9 cellular contexts compared by ENCODE assay signal in the genomic region with DNA sequence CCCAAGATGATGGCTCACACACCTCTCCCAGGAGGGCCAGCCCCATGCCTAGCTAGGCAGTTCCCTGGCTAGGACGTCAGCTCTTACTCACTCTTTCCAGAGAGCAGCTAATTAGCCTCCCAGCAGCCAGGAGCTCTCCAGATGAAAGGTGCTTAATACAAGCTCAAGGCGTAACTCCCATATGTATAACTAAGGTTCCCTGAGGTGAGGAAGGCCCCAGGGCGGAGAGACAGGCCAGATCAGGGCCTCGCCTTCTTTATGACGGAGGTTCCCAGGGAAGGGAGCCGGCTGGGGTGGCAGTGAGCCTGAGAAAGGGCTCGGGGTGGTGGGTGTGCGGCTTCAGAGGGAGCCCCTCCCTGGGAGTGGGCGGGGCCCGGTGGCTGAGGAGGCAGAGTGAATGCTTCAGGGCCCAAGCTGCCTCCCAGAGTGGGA. TPM values are rescaled to one million over a fixed set of nuclear protein-coding genes. Genes with fewer than 3 reads are reported as not detected.
A peak's percentile ranks its signal among the peaks of the same experiment; 100 is the strongest.
DNase-seq lines count a peak whose midpoint lies in the region; ATAC-seq and TF ChIP-seq lines count a peak whose summit lies in the region.
"Had no signal": no experiment of that assay in that cellular context is flagged by ENCODE, and none has a peak within 500 bp of the region (broad histone marks: within the 10 kb centered on the region; RNA-seq: fewer than 3 reads in every experiment).

No MANE protein-coding gene starts in this region.

- peak overlapping the region in 1 of 2 donors; percentile 38 for H3K9ac ChIP-seq in colonic mucosa (ENCODE audit: low read depth in 2 of 2, low read length in 2 of 2)

- peak overlapping the region in 7 of 10 donors; percentile 9 to 59 (median 26) for H3K4me3 Mint-ChIP-seq in naive thymus-derived CD8-positive, alpha-beta T cell

- no peaks in the 10 kb centered on the region for H3K27me3 Mint-ChIP-seq in naive thymus-derived CD8-positive, alpha-beta T cell

- H3K9me3 ChIP-seq in DOHH2 (ENCODE audit: control insufficient read depth, insufficient read depth, low read length) (no peaks in the 10 kb centered on the region), colonic mucosa (no peaks in the 10 kb centered on the region)
- H3K9me3 ChIP-seq: neutrophil had no signal

- H3K4me3 ChIP-seq in DOHH2 (ENCODE audit: low read length) (no peak overlapping the region), colonic mucosa (no peak overlapping the region)

- intact Hi-C loops in colonic mucosa (cut with DNase I), result loop anchor here (5.0 kb wide), 1 partner anchor 877 kb away; no protein-coding TSS in a partner anchor

- H3K36me3 Mint-ChIP-seq in naive thymus-derived CD8-positive, alpha-beta T cell, result no peaks in the 10 kb centered on the region

- peaks cover 14% of the 10 kb centered on the region for H3K79me2 ChIP-seq in DOHH2 (ENCODE audit: control insufficient read depth, low read length)

- H3K4me1 ChIP-seq in DOHH2 (ENCODE audit: control insufficient read depth, low read length) (peaks cover 94% of the 10 kb centered on the region), colonic mucosa (peaks cover 10% of the 10 kb centered on the region)

- H3K27ac Mint-ChIP-seq in naive thymus-derived CD8-positive, alpha-beta T cell, result peak overlapping the region in 9 of 10 donors; percentile 40 to 82 (median 60)

- H4K20me1 ChIP-seq in DOHH2 (ENCODE audit: control insufficient read depth, insufficient read depth, low read depth, low read length), result no peaks in the 10 kb centered on the region

- POLR2A ChIA-PET in naive thymus-derived CD8-positive, alpha-beta T cell (lab: Charles Lee), result interaction anchor here (1.0 to 26.2 kb wide), 4 partner anchors 13 to 568 kb away, joined by 3 to 1375 read pairs (median 62); a partner anchor contains a TSS

- 0 out of 2 replicates have a peak, but pooled peaks cover 3% of the 10 kb centered on the region for H3K36me3 ChIP-seq in DOHH2 (ENCODE audit: control insufficient read depth, low read length)
- H3K36me3 ChIP-seq in colonic mucosa, result no peaks in the 10 kb centered on the region
- H3K36me3 ChIP-seq: neutrophil had no signal

- H3K4me2 ChIP-seq in DOHH2 (ENCODE audit: low read length), result peak overlapping the region; percentile 78

- H3K27ac ChIP-seq in DOHH2 (ENCODE audit: low read depth, low read length) (0 out of 2 replicates have a peak overlapping the region, but pooled peaks have one; percentile 25), colonic mucosa (peak overlapping the region; percentile 18), substantia nigra (ENCODE audit: low read depth, low read length, poor library complexity, severe bottlenecking) (no peak overlapping the region)
- H3K27ac ChIP-seq: neutrophil had no signal

- no peaks in the 10 kb centered on the region for H3K9me3 Mint-ChIP-seq in naive thymus-derived CD8-positive, alpha-beta T cell

- ATAC-seq in naive thymus-derived CD8-positive, alpha-beta T cell, result no peak
- ATAC-seq in GM21528 (IDR thresholded peaks at IDR 0.05; ENCODE audit: low FRiP score, unreplicated experiment), result no peak

- H3K27me3 ChIP-seq in DOHH2 (ENCODE audit: control insufficient read depth, low read length) (no peaks in the 10 kb centered on the region), colonic mucosa (no peaks in the 10 kb centered on the region)
- H3K27me3 ChIP-seq: neutrophil had no signal

- peak; percentile 62 for DNase-seq in NCI-H82 (lab: John Stamatoyannopoulos, UW)
- peak; percentile 67 for DNase-seq in colonic mucosa
- no peak for DNase-seq in naive thymus-derived CD8-positive, alpha-beta T cell
- DNase-seq in NCI-H524 (lab: John Stamatoyannopoulos, UW), result no peak
- DNase-seq in SKM-1 (lab: John Stamatoyannopoulos, UW; ENCODE audit: unreplicated experiment), result no peak
- no peak for DNase-seq in substantia nigra (lab: John Stamatoyannopoulos, UW)

- H3K4me1 Mint-ChIP-seq in naive thymus-derived CD8-positive, alpha-beta T cell, result peaks cover 30 to 75% (median 60%) of the 10 kb centered on the region in 4 donors

- no peaks in the 10 kb centered on the region for H3K9me2 ChIP-seq in DOHH2 (replicated peaks; ENCODE audit: control insufficient read depth, low read length)

- H3F3A ChIP-seq in DOHH2 (ENCODE audit: control insufficient read depth, insufficient read depth), result peaks cover 18% of the 10 kb centered on the region

- TF ChIP-seq CTCF in DOHH2 (IDR thresholded peaks at IDR 0.05; ENCODE audit: low read depth, low read length, poor library complexity, severe bottlenecking) (no peak), colonic mucosa (IDR thresholded peaks at IDR 0.05) (no peak)

RNA-seq across cellular contexts. Expression of a gene that starts 26.4 kb away (rescaled TPM):
- 100 to 1,000 TPM in 1 of 2 donors, 10 to 100 TPM in 1; 97.0 to 123 TPM for total RNA-seq in colonic mucosa
- total RNA-seq in naive thymus-derived CD8-positive, alpha-beta T cell, result 100 to 1,000 TPM; 201 to 222 TPM
- 100 to 1,000 TPM; 122 to 142 (median 134) TPM for polyA plus RNA-seq in naive thymus-derived CD8-positive, alpha-beta T cell

Comparison
In these comparisons a context has a peak if more than half of its experiments do, and no peak if none do; other contexts are left out.
1. DNase-seq: peak in NCI-H82 (single experiment) and colonic mucosa (single experiment); none in naive thymus-derived CD8-positive, alpha-beta T cell (0 of 10), NCI-H524 (0 of 2), SKM-1 (single experiment) and substantia nigra (0 of 49).